1 cellular context compared by ENCODE assay signal in genomic region chr7:35799846-35800717, GRCh38.
TF ChIP-seq lines count a peak whose summit lies in the region.

No MANE protein-coding gene starts in this region.

TF ChIP-seq in SK-N-SH treated with all-trans-retinoic acid at 6 μM for 48 hours, 23 proteins besides CTCF, POLR2A, EP300 and RAD21 (continued from another document):
- TF ChIP-seq TSHZ2 (CRISPR knock-in tag; IDR thresholded peaks at IDR 0.05) (no peak), ZNF70 (CRISPR knock-in tag; IDR thresholded peaks at IDR 0.05) (no peak), TCF4 (CRISPR knock-in tag; IDR thresholded peaks at IDR 0.05; ENCODE audit: borderline replicate concordance) (no peak), BACH2 (CRISPR knock-in tag; IDR thresholded peaks at IDR 0.05; ENCODE audit: borderline replicate concordance) (no peak), RARB (CRISPR knock-in tag; IDR thresholded peaks at IDR 0.05) (no peak)
